14 cellular contexts compared by ENCODE assay signal in genomic region chr12:123497065-123497464, GRCh38. TPM values are rescaled to one million over a fixed set of nuclear protein-coding genes. Genes with fewer than 3 reads are reported as not detected.
A peak's percentile ranks its signal among the peaks of the same experiment; 100 is the strongest.
DNase-seq lines count a peak whose midpoint lies in the region; TF ChIP-seq lines count a peak whose summit lies in the region.
"Had no signal": no experiment of that assay in that cellular context is flagged by ENCODE, and none has a peak within 500 bp of the region (broad histone marks: within the 10 kb centered on the region; RNA-seq: fewer than 3 reads in every experiment).

No MANE protein-coding gene starts in this region.

- H3T11ph ChIP-seq in H9 (ENCODE audit: low read length), result no peak overlapping the region

- H3K27ac Mint-ChIP-seq in H9, result no peak overlapping the region; a peak in 1 of 7 replicates
- H3K27ac Mint-ChIP-seq in endothelial cell (ENCODE audit: unreplicated experiment), result no peak overlapping the region
- H3K27ac Mint-ChIP-seq: GM23338 had no signal

- H3K79me1 ChIP-seq in H9 (ENCODE audit: insufficient read depth, low read depth, low read length, poor library complexity, severe bottlenecking) (no peaks in the 10 kb centered on the region), mesenchymal stem cell (replicated peaks; ENCODE audit: low read length, poor library complexity, severe bottlenecking) (peaks cover 4% of the 10 kb centered on the region)

- H3K27me3 ChIP-seq in H9 (ENCODE audit: insufficient read depth, low read length), result no peaks in the 10 kb centered on the region
- H3K27me3 ChIP-seq in mesenchymal stem cell (ENCODE audit: control insufficient read depth in 1 of 2, insufficient read depth in 1 of 2, low read length in 2 of 2), result no peaks in the 10 kb centered on the region

- H3K9me3 Mint-ChIP-seq in H9 (no peaks in the 10 kb centered on the region), endothelial cell (ENCODE audit: unreplicated experiment) (no peaks in the 10 kb centered on the region)
- H3K9me3 Mint-ChIP-seq: CD4-positive, alpha-beta memory T cell; GM23338 had no signal

- DNase-seq in H9 (no peak), endothelial cell (ENCODE audit: low spot score) (no peak), substantia nigra (lab: John Stamatoyannopoulos, UW) (no peak), DMS53 treated with DMSO at 0.1 percent for 48 hours (lab: John Stamatoyannopoulos, UW; ENCODE audit: unreplicated experiment) (no peak), mesenchymal stem cell (no peak), HUDEP-2 (lab: John Stamatoyannopoulos, UW; ENCODE audit: unreplicated experiment in 76 of 76) (no peak)
- DNase-seq: Calu3; CD4-positive, alpha-beta memory T cell; COR-L47; DMS53; DND-41 had no signal

- H2BK12ac ChIP-seq in H9 (ENCODE audit: insufficient read length, low read depth, low read length) (no peak overlapping the region), mesenchymal stem cell (ENCODE audit: low read length in 2 of 2) (no peak overlapping the region)

- peaks cover 0 to 38% of the 10 kb centered on the region in 2 experiments; a peak in 2 of 3 replicates for H3K36me3 ChIP-seq in HEK293 (ENCODE audit: control insufficient read depth in 2 of 2, insufficient read depth in 1 of 2, low read length in 2 of 2)
- H3K36me3 ChIP-seq in mesenchymal stem cell (ENCODE audit: control insufficient read depth in 1 of 2, insufficient read depth in 2 of 2, low read depth in 1 of 2, low read length in 2 of 2), result peaks cover 39 to 43% of the 10 kb centered on the region in 2 experiments

- H4K5ac ChIP-seq in H9 (ENCODE audit: insufficient read length, low read depth, low read length), result peak overlapping the region; percentile 47

- H3K18ac ChIP-seq in H9 (ENCODE audit: insufficient read length, low read depth, low read length) (no peak overlapping the region), mesenchymal stem cell (ENCODE audit: low read depth in 1 of 2, low read length in 2 of 2) (no peak overlapping the region)

- H3K4me3 ChIP-seq in HEK293 (ENCODE audit: low read depth, low read length) (no peak overlapping the region), mesenchymal stem cell (ENCODE audit: insufficient read depth in 1 of 2, low read depth in 1 of 2, low read length in 2 of 2) (no peak overlapping the region)
- H3K4me3 ChIP-seq: GM23338, HAP-1 had no signal

- H2BK15ac ChIP-seq in H9 (ENCODE audit: low read depth, low read length) (no peak overlapping the region), mesenchymal stem cell (ENCODE audit: low read depth, poor library complexity, severe bottlenecking) (no peak overlapping the region)

- no peak overlapping the region for H3K9ac ChIP-seq in H9 (ENCODE audit: extremely low read depth, insufficient read length, low read length)
- H3K9ac ChIP-seq in mesenchymal stem cell (ENCODE audit: low read length), result no peak overlapping the region

- H4K20me1 ChIP-seq in H9 (ENCODE audit: control insufficient read depth, insufficient read depth, insufficient read length), result no peaks in the 10 kb centered on the region

- no peaks in the 10 kb centered on the region for H3K23me2 ChIP-seq in H9 (ENCODE audit: insufficient read length, low read depth, low read length, poor library complexity, severe bottlenecking)

- H3K4me1 Mint-ChIP-seq in H9 (peaks cover 7 to 16% of the 10 kb centered on the region in 2 experiments), endothelial cell (ENCODE audit: unreplicated experiment) (no peaks in the 10 kb centered on the region)

- H3K27ac ChIP-seq in H9 (ENCODE audit: insufficient read length, low read depth, low read length) (no peak overlapping the region), HEK293 (ENCODE audit: extremely low read depth, low read depth, low read length) (no peak overlapping the region), substantia nigra (ENCODE audit: low read depth, low read length, poor library complexity, severe bottlenecking) (peak overlapping the region; percentile 4), mesenchymal stem cell (ENCODE audit: low read length, poor library complexity, severe bottlenecking) (no peak overlapping the region)

- no peak overlapping the region for H2AFZ ChIP-seq in H9 (ENCODE audit: low read length)
- no peak overlapping the region for H2AFZ ChIP-seq in mesenchymal stem cell (ENCODE audit: low read depth, low read length)
- H2AFZ ChIP-seq: GM23338 had no signal

- H2AK5ac ChIP-seq in H9 (ENCODE audit: insufficient read length, low read length) (no peak overlapping the region), mesenchymal stem cell (ENCODE audit: low read length, severe bottlenecking) (no peak overlapping the region)

- H2BK120ac ChIP-seq in H9 (ENCODE audit: low read depth, low read length, poor library complexity, severe bottlenecking) (no peak overlapping the region), mesenchymal stem cell (ENCODE audit: low read depth, low read length) (no peak overlapping the region)

- no peak overlapping the region for H3K4ac ChIP-seq in H9 (ENCODE audit: low read depth, low read length)
- no peak overlapping the region for H3K4ac ChIP-seq in mesenchymal stem cell (ENCODE audit: low read depth in 1 of 2, low read length in 2 of 2)

- POLR2A ChIA-PET in HEK293 (lab: Yijun Ruan, JAX), result interaction anchor here (0.6 kb wide), 1 partner anchor 82 kb away, joined by 3 read pairs; no protein-coding TSS in a partner anchor

- no peak overlapping the region for H4K91ac ChIP-seq in H9 (ENCODE audit: insufficient read length, low read depth, low read length)
- no peak overlapping the region for H4K91ac ChIP-seq in mesenchymal stem cell (ENCODE audit: low read length)

- H3K4me3 Mint-ChIP-seq in H9 (no peak overlapping the region), endothelial cell (ENCODE audit: unreplicated experiment) (peak overlapping the region; percentile 43)
- H3K4me3 Mint-ChIP-seq: CD4-positive, alpha-beta memory T cell; GM23338 had no signal

- peaks cover 2 to 22% (median 11%) of the 10 kb centered on the region in 3 experiments; a peak in 6 of 7 replicates for H3K36me3 Mint-ChIP-seq in H9 (ENCODE audit: insufficient read depth in 1 of 3, low read depth in 3 of 3)
- peaks cover 32% of the 10 kb centered on the region for H3K36me3 Mint-ChIP-seq in endothelial cell (ENCODE audit: low read depth, unreplicated experiment)

- no peak overlapping the region for H3K14ac ChIP-seq in H9 (ENCODE audit: insufficient read depth, low read length)
- H3K14ac ChIP-seq in mesenchymal stem cell (ENCODE audit: low read length in 2 of 2), result no peak overlapping the region

- no peaks in the 10 kb centered on the region for H3K79me2 ChIP-seq in H9 (ENCODE audit: insufficient read depth, low read length)

- H3K4me1 ChIP-seq in H9 (ENCODE audit: insufficient read depth, low read length) (no peaks in the 10 kb centered on the region), HEK293 (ENCODE audit: control insufficient read depth, insufficient read depth, low read length) (no peaks in the 10 kb centered on the region), mesenchymal stem cell (ENCODE audit: control insufficient read depth, insufficient read depth, low read depth, low read length) (peaks cover 4% of the 10 kb centered on the region)

- no peak overlapping the region for H3K56ac ChIP-seq in H9 (ENCODE audit: insufficient read length, low read depth, low read length)

- TF ChIP-seq CTCF in H9 (conservative IDR thresholded peaks at IDR 0.05) (no peak), HEK293 (tag by site-specific recombination; IDR thresholded peaks at IDR 0.05) (no peak), endothelial cell (IDR thresholded peaks at IDR 0.05; ENCODE audit: unreplicated experiment) (no peak)

- CTCF ChIA-PET in HEK293 (lab: Yijun Ruan, JAX), result no interaction called here

- no CpG with 5 or more reads among the region's 7 CpGs for WGBS in H9 (ENCODE audit: extremely low coverage, insufficient read length, low lambda C conversion rate)
- WGBS in mesenchymal stem cell, result 99% methylated on average over 6 of the region's 7 CpGs

- H2BK20ac ChIP-seq in H9 (ENCODE audit: low read depth, low read length, poor library complexity, severe bottlenecking), result no peak overlapping the region

- H3K27me3 Mint-ChIP-seq in H9 (ENCODE audit: low read depth) (no peaks in the 10 kb centered on the region), endothelial cell (ENCODE audit: unreplicated experiment) (peaks cover 9% of the 10 kb centered on the region)
- H3K27me3 Mint-ChIP-seq: CD4-positive, alpha-beta memory T cell had no signal

- H3K23ac ChIP-seq in H9 (ENCODE audit: insufficient read length, low read depth, low read length) (no peak overlapping the region), mesenchymal stem cell (ENCODE audit: low read length in 2 of 2) (no peak overlapping the region)

- no peaks in the 10 kb centered on the region for H3K9me3 ChIP-seq in H9 (ENCODE audit: control insufficient read depth, low read depth, low read length)
- no peaks in the 10 kb centered on the region for H3K9me3 ChIP-seq in HEK293 (ENCODE audit: control insufficient read depth, insufficient read depth, low read depth, low read length)
- no peaks in the 10 kb centered on the region for H3K9me3 ChIP-seq in mesenchymal stem cell (ENCODE audit: control insufficient read depth, low read length)
- H3K9me3 ChIP-seq: HAP-1 had no signal

- H2BK5ac ChIP-seq in H9 (ENCODE audit: insufficient read length, low read length) (no peak overlapping the region), mesenchymal stem cell (ENCODE audit: low read depth, low read length, poor library complexity, severe bottlenecking) (no peak overlapping the region)

- H4K8ac ChIP-seq in H9 (replicated peaks; ENCODE audit: insufficient read length, low read depth, low read length) (no peak overlapping the region), mesenchymal stem cell (ENCODE audit: low read length) (no peak overlapping the region)

- H3K4me2 ChIP-seq in H9 (ENCODE audit: insufficient read depth, insufficient read length, low read length) (no peak overlapping the region), mesenchymal stem cell (ENCODE audit: low read length, poor library complexity, severe bottlenecking) (no peak overlapping the region)
- H3K4me2 ChIP-seq: GM23338 had no signal

TF ChIP-seq in HEK293, 187 proteins besides CTCF, POLR2A, EP300 and RAD21 (continues in another document):
- TF ChIP-seq ZFP41 (tag by site-specific recombination; IDR thresholded peaks at IDR 0.05; ENCODE audit: borderline replicate concordance), result no peak
- TF ChIP-seq ZNF24 (tag by site-specific recombination; IDR thresholded peaks at IDR 0.05), result no peak
- no peak for TF ChIP-seq ZNF555 (tag by site-specific recombination; conservative IDR thresholded peaks at IDR 0.05)
- peak; percentile 42; the same call in 1 of the 2 replicates for TF ChIP-seq ZNF121 (tag by site-specific recombination; IDR thresholded peaks at IDR 0.05)

RNA-seq across cellular contexts. Expression of gene RILPL1, which starts 36.5 kb away (rescaled TPM):
- 7.9 and 8.1 TPM in 2 replicates for total RNA-seq in H9 (2021)
- 19.8 TPM for total RNA-seq in endothelial cell (ENCODE audit: unreplicated experiment)
- 43.2 TPM for polyA plus RNA-seq in mesenchymal stem cell (2013, experiment 1 of 2)
- 47.0 TPM for polyA plus RNA-seq in mesenchymal stem cell (2013, experiment 2 of 2)

RNA-seq across cellular contexts. Expression of gene SNRNP35, which starts 39.1 kb away (rescaled TPM):
- total RNA-seq in H9 (2021) (16.3 and 16.5 TPM in 2 replicates), endothelial cell (ENCODE audit: unreplicated experiment) (18.8 TPM)
- 12.3 TPM for polyA plus RNA-seq in mesenchymal stem cell (2013, experiment 1 of 2)
- polyA plus RNA-seq in mesenchymal stem cell (2013, experiment 2 of 2), result 11.3 TPM
